Comparison of ENCODE assay signal across 1 cellular context in the genomic region with DNA sequence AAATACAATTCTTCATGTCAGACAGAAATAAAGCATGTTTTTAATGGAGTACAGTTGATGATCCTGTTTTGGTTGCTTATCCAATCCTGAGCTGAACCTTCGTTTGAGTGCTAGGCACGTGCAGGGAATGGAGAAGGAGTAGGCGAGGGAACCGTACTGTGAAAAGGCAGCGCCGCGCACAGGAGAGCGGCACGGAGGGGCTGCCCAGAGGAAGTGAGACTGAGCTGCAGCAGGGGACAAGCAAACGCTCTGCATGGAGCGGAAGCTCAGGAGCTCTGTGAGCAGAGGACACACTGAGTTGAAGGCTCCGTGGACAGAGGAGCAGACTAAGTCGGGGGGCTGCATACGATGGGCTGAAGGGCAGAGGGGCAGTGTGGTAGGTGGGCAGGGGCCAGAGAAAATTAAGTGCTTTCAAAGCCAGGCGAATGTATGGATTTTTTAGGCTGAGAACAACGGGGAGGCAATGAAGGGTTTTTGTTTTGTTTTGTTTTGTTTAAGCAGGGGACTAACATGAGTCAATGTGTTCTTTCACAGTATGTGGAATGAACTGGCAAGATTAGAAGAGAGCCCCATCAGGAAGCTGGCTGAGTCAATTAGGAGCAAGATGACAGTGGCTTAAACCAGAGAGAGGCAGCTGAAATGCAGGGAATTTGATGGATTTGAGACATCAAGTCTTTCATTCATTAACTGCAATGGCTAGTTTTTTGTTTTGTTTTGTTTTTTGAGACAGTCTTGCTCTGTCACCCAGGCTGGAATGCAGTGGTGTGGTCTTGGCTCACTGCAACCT.
A peak's percentile ranks its signal among the peaks of the same experiment; 100 is the strongest.
TF ChIP-seq lines count a peak whose summit lies in the region.

No MANE protein-coding gene starts in this region.

TF ChIP-seq in GM12878, 131 proteins besides CTCF, POLR2A, EP300 and RAD21 (continued from another document):
- TF ChIP-seq, protein P1, sequence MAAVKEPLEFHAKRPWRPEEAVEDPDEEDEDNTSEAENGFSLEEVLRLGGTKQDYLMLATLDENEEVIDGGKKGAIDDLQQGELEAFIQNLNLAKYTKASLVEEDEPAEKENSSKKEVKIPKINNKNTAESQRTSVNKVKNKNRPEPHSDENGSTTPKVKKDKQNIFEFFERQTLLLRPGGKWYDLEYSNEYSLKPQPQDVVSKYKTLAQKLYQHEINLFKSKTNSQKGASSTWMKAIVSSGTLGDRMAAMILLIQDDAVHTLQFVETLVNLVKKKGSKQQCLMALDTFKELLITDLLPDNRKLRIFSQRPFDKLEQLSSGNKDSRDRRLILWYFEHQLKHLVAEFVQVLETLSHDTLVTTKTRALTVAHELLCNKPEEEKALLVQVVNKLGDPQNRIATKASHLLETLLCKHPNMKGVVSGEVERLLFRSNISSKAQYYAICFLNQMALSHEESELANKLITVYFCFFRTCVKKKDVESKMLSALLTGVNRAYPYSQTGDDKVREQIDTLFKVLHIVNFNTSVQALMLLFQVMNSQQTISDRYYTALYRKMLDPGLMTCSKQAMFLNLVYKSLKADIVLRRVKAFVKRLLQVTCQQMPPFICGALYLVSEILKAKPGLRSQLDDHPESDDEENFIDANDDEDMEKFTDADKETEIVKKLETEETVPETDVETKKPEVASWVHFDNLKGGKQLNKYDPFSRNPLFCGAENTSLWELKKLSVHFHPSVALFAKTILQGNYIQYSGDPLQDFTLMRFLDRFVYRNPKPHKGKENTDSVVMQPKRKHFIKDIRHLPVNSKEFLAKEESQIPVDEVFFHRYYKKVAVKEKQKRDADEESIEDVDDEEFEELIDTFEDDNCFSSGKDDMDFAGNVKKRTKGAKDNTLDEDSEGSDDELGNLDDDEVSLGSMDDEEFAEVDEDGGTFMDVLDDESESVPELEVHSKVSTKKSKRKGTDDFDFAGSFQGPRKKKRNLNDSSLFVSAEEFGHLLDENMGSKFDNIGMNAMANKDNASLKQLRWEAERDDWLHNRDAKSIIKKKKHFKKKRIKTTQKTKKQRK (IDR thresholded peaks at IDR 0.05; ENCODE audit: low read depth, low read length) = no peak
- TF ChIP-seq GABPA (IDR thresholded peaks at IDR 0.05; ENCODE audit: low read depth) (peak; percentile 56; the same call in 1 of the 2 replicates), BCL11A (IDR thresholded peaks at IDR 0.05; ENCODE audit: low read depth, low read length) (no peak), NKRF (conservative IDR thresholded peaks at IDR 0.05) (no peak), MYB (IDR thresholded peaks at IDR 0.05; ENCODE audit: borderline replicate concordance, low read depth, low read length) (no peak), NR2F1 (conservative IDR thresholded peaks at IDR 0.05) (no peak), RELA (IDR thresholded peaks at IDR 0.05; ENCODE audit: borderline replicate concordance, partially characterized antibody) (no peak), MTA2 (IDR thresholded peaks at IDR 0.05; ENCODE audit: low read depth) (no peak), SP1 (IDR thresholded peaks at IDR 0.05; ENCODE audit: low read depth, low read length) (no peak), ETV6 (conservative IDR thresholded peaks at IDR 0.05 in 1 of 2, IDR thresholded peaks at IDR 0.05 in 1 of 2; ENCODE audit: borderline replicate concordance in 1 of 2, low read depth in 1 of 2) (peak in 1 of 2 experiments; percentile 12; a peak in 1 of 4 replicates), MXI1 (IDR thresholded peaks at IDR 0.05; ENCODE audit: low read depth, low read length) (no peak), KDM1A (IDR thresholded peaks at IDR 0.05; ENCODE audit: borderline replicate concordance) (no peak)
- TF ChIP-seq, protein P2, sequence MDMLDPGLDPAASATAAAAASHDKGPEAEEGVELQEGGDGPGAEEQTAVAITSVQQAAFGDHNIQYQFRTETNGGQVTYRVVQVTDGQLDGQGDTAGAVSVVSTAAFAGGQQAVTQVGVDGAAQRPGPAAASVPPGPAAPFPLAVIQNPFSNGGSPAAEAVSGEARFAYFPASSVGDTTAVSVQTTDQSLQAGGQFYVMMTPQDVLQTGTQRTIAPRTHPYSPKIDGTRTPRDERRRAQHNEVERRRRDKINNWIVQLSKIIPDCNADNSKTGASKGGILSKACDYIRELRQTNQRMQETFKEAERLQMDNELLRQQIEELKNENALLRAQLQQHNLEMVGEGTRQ (IDR thresholded peaks at IDR 0.05; ENCODE audit: borderline replicate concordance, low read depth, low read length) = no peak
